16 cellular contexts compared by ENCODE assay signal in the genomic region with DNA sequence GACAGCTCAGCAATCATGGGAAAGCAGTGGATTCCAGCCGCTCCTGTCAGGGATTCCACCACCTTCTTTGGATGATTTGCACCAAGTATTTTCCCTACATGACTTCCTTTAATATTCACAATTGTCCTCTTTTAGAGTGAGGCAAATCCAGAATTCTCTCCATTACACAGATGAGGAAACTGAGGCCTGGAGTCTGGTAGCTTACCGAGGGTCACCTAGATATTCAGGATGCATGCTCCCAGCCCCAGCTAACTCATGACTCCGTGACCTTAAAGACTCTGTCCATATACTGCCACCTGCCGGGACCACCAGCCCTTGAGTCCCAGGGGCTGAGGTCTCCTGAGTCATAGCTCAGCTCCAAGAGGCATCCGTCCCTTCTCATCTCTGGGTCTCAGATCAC.
DNase-seq lines count a peak whose midpoint lies in the region; ATAC-seq and TF ChIP-seq lines count a peak whose summit lies in the region.
"Had no signal": no experiment of that assay in that cellular context is flagged by ENCODE, and none has a peak within 500 bp of the region (broad histone marks: within the 10 kb centered on the region; RNA-seq: fewer than 3 reads in every experiment).

No MANE protein-coding gene starts in this region.

- H3K27ac ChIP-seq in naive thymus-derived CD4-positive, alpha-beta T cell (ENCODE audit: low read depth, low read length): no peak overlapping the region
- peak overlapping the region; percentile 71 for H3K27ac ChIP-seq in stomach smooth muscle (ENCODE audit: low read length)
- H3K27ac ChIP-seq in body of pancreas: no peak overlapping the region
- H3K27ac ChIP-seq: A549 had no signal

- no peak for DNase-seq in activated naive CD4-positive, alpha-beta T cell treated with Interleukin-2 at 50 U/mL for 16 hours
- DNase-seq in central memory CD8-positive, alpha-beta T cell (ENCODE audit: low spot score in 2 of 2): no peak
- DNase-seq in naive thymus-derived CD4-positive, alpha-beta T cell: no peak
- DNase-seq in activated CD4-positive, alpha-beta T cell treated with anti-CD3 and anti-CD28 coated beads for 36 hours: no peak
- no peak for DNase-seq in body of pancreas
- DNase-seq: activated B cell treated with CpG ODN at 0.5 μM for 24 hours, amygdala, COR-L47, MG63, NCI-H1930, Peyer's patch had no signal

- TF ChIP-seq CTCF in body of pancreas (IDR thresholded peaks at IDR 0.05): no peak

- intact Hi-C loops in naive thymus-derived CD4-positive, alpha-beta T cell (cut with micrococcal nuclease): no loop called here
- intact Hi-C loops in activated CD4-positive, alpha-beta T cell treated with anti-CD3 and anti-CD28 coated beads for 36 hours (cut with DNase I, micrococcal nuclease): no loop called here
- intact Hi-C loops in body of pancreas (cut with DNase I): no loop called here

- no peak for ATAC-seq in central memory CD8-positive, alpha-beta T cell (replicated peaks; ENCODE audit: extremely low read depth, poor library complexity, severe bottlenecking)
- ATAC-seq in naive thymus-derived CD4-positive, alpha-beta T cell: no peak
- no peak for ATAC-seq in activated CD4-positive, alpha-beta T cell treated with anti-CD3 and anti-CD28 coated beads for 36 hours
- no peak for ATAC-seq in body of pancreas
- no peak for ATAC-seq in GM21619 (IDR thresholded peaks at IDR 0.05; ENCODE audit: unreplicated experiment)

- no peaks in the 10 kb centered on the region for H3K27me3 Mint-ChIP-seq in activated naive CD4-positive, alpha-beta T cell treated with anti-CD3 and anti-CD28 coated beads, Interleukin-2, amount 50 U/mL, for 24 hours
- no peaks in the 10 kb centered on the region for H3K27me3 Mint-ChIP-seq in central memory CD8-positive, alpha-beta T cell
- no peaks in the 10 kb centered on the region for H3K27me3 Mint-ChIP-seq in naive thymus-derived CD4-positive, alpha-beta T cell
- H3K27me3 Mint-ChIP-seq in activated CD4-positive, alpha-beta T cell treated with anti-CD3 and anti-CD28 coated beads for 36 hours: no peaks in the 10 kb centered on the region
- H3K27me3 Mint-ChIP-seq: activated B cell treated with CpG ODN at 0.5 μM for 24 hours, memory B cell had no signal

- H3K9me3 ChIP-seq in naive thymus-derived CD4-positive, alpha-beta T cell (ENCODE audit: control insufficient read depth in 2 of 3, low read length in 3 of 3): no peaks in the 10 kb centered on the region
- H3K9me3 ChIP-seq in stomach smooth muscle (ENCODE audit: control insufficient read depth in 2 of 2, low read length in 2 of 2): no peaks in the 10 kb centered on the region
- no peaks in the 10 kb centered on the region for H3K9me3 ChIP-seq in body of pancreas
- H3K9me3 ChIP-seq: A549, MG63, Peyer's patch had no signal

- H3K36me3 ChIP-seq in naive thymus-derived CD4-positive, alpha-beta T cell (ENCODE audit: control insufficient read depth in 2 of 3, insufficient read depth in 3 of 3, low read length in 3 of 3): peaks cover 0 to 20% (median 0%) of the 10 kb centered on the region in 3 experiments
- H3K36me3 ChIP-seq in stomach smooth muscle (ENCODE audit: control insufficient read depth in 2 of 2, insufficient read depth in 2 of 2, low read length in 2 of 2) (peaks cover 0 to 10% of the 10 kb centered on the region in 2 donors), body of pancreas (replicated peaks in 1 of 2; ENCODE audit: insufficient read depth in 1 of 2, low read depth in 2 of 2) (no peaks in the 10 kb centered on the region)

- H3K4me1 ChIP-seq in naive thymus-derived CD4-positive, alpha-beta T cell (ENCODE audit: control insufficient read depth in 2 of 2, insufficient read depth in 2 of 2, low read length in 2 of 2): peaks cover 0 to 25% of the 10 kb centered on the region in 2 donors
- peaks cover 89% of the 10 kb centered on the region for H3K4me1 ChIP-seq in stomach smooth muscle (ENCODE audit: control insufficient read depth, insufficient read depth, low read length)
- H3K4me1 ChIP-seq in body of pancreas: no peaks in the 10 kb centered on the region
- H3K4me1 ChIP-seq: A549 had no signal

- no peaks in the 10 kb centered on the region for H3K27me3 ChIP-seq in naive thymus-derived CD4-positive, alpha-beta T cell (ENCODE audit: control insufficient read depth in 2 of 2, insufficient read depth in 2 of 2, low read length in 2 of 2)
- H3K27me3 ChIP-seq in stomach smooth muscle (ENCODE audit: control insufficient read depth in 1 of 2, insufficient read depth in 2 of 2, low read length in 2 of 2) (no peaks in the 10 kb centered on the region), body of pancreas (no peaks in the 10 kb centered on the region)
- H3K27me3 ChIP-seq: MG63, Peyer's patch had no signal

- peak overlapping the region; percentile 36 for H3K27ac Mint-ChIP-seq in activated naive CD4-positive, alpha-beta T cell treated with anti-CD3 and anti-CD28 coated beads, Interleukin-2, amount 50 U/mL, for 24 hours
- H3K27ac Mint-ChIP-seq in central memory CD8-positive, alpha-beta T cell (ENCODE audit: low read depth): peak overlapping the region; percentile 66
- H3K27ac Mint-ChIP-seq in naive thymus-derived CD4-positive, alpha-beta T cell: peak overlapping the region in 8 of 9 donors; percentile 18 to 85 (median 74)
- no peak overlapping the region for H3K27ac Mint-ChIP-seq in activated CD4-positive, alpha-beta T cell treated with anti-CD3 and anti-CD28 coated beads for 36 hours
- H3K27ac Mint-ChIP-seq: activated B cell treated with CpG ODN at 0.5 μM for 24 hours, memory B cell had no signal

- CTCF ChIA-PET in naive thymus-derived CD4-positive, alpha-beta T cell (lab: Charles Lee): no interaction called here
- CTCF ChIA-PET in activated CD4-positive, alpha-beta T cell treated with anti-CD3 and anti-CD28 coated beads for 36 hours (lab: Charles Lee): interaction anchor here (0.6 to 2.2 kb wide), 5 partner anchors 10 to 249 kb away, joined by 3 to 7 read pairs (median 3); no protein-coding TSS in a partner anchor

- POLR2A ChIA-PET in naive thymus-derived CD4-positive, alpha-beta T cell (lab: Charles Lee): interaction anchor here (0.6 kb wide), 1 partner anchor 224 kb away, joined by 3 read pairs; no protein-coding TSS in a partner anchor
- POLR2A ChIA-PET in activated CD4-positive, alpha-beta T cell treated with anti-CD3 and anti-CD28 coated beads for 36 hours (lab: Charles Lee): no interaction called here

- peaks cover 93% of the 10 kb centered on the region for H3K4me1 Mint-ChIP-seq in activated naive CD4-positive, alpha-beta T cell treated with anti-CD3 and anti-CD28 coated beads, Interleukin-2, amount 50 U/mL, for 24 hours
- H3K4me1 Mint-ChIP-seq in central memory CD8-positive, alpha-beta T cell: peaks cover 88% of the 10 kb centered on the region
- peaks cover 49 to 95% (median 92%) of the 10 kb centered on the region in 7 donors for H3K4me1 Mint-ChIP-seq in naive thymus-derived CD4-positive, alpha-beta T cell
- peaks cover 72% of the 10 kb centered on the region for H3K4me1 Mint-ChIP-seq in activated CD4-positive, alpha-beta T cell treated with anti-CD3 and anti-CD28 coated beads for 36 hours

- H3K4me3 Mint-ChIP-seq in activated naive CD4-positive, alpha-beta T cell treated with anti-CD3 and anti-CD28 coated beads, Interleukin-2, amount 50 U/mL, for 24 hours: no peak overlapping the region
- H3K4me3 Mint-ChIP-seq in central memory CD8-positive, alpha-beta T cell: no peak overlapping the region
- peak overlapping the region in 2 of 10 donors; percentile 34 to 37 for H3K4me3 Mint-ChIP-seq in naive thymus-derived CD4-positive, alpha-beta T cell
- no peak overlapping the region for H3K4me3 Mint-ChIP-seq in activated CD4-positive, alpha-beta T cell treated with anti-CD3 and anti-CD28 coated beads for 36 hours
- H3K4me3 Mint-ChIP-seq: activated B cell treated with CpG ODN at 0.5 μM for 24 hours, memory B cell had no signal

- 82% methylated on average over 5 of the region's 5 CpGs for WGBS in body of pancreas, 2 donors

- H3K4me3 ChIP-seq in naive thymus-derived CD4-positive, alpha-beta T cell (ENCODE audit: low read length): no peak overlapping the region
- H3K4me3 ChIP-seq in stomach smooth muscle (ENCODE audit: low read length in 2 of 2): peak overlapping the region; percentile 15 to 34
- H3K4me3 ChIP-seq in body of pancreas: no peak overlapping the region
- H3K4me3 ChIP-seq: A549, MG63, Peyer's patch had no signal

- no peaks in the 10 kb centered on the region for H3K9me3 Mint-ChIP-seq in activated naive CD4-positive, alpha-beta T cell treated with anti-CD3 and anti-CD28 coated beads, Interleukin-2, amount 50 U/mL, for 24 hours
- no peaks in the 10 kb centered on the region for H3K9me3 Mint-ChIP-seq in central memory CD8-positive, alpha-beta T cell
- H3K9me3 Mint-ChIP-seq in naive thymus-derived CD4-positive, alpha-beta T cell: no peaks in the 10 kb centered on the region
- no peaks in the 10 kb centered on the region for H3K9me3 Mint-ChIP-seq in activated CD4-positive, alpha-beta T cell treated with anti-CD3 and anti-CD28 coated beads for 36 hours (ENCODE audit: low read depth)
- H3K9me3 Mint-ChIP-seq: activated B cell treated with CpG ODN at 0.5 μM for 24 hours, memory B cell had no signal

- H3K36me3 Mint-ChIP-seq in activated naive CD4-positive, alpha-beta T cell treated with anti-CD3 and anti-CD28 coated beads, Interleukin-2, amount 50 U/mL, for 24 hours: peaks cover 9% of the 10 kb centered on the region
- peaks cover 34% of the 10 kb centered on the region for H3K36me3 Mint-ChIP-seq in central memory CD8-positive, alpha-beta T cell (ENCODE audit: insufficient read depth)
- H3K36me3 Mint-ChIP-seq in naive thymus-derived CD4-positive, alpha-beta T cell: peaks cover 5 to 23% (median 10%) of the 10 kb centered on the region in 5 donors
- H3K36me3 Mint-ChIP-seq in activated CD4-positive, alpha-beta T cell treated with anti-CD3 and anti-CD28 coated beads for 36 hours (ENCODE audit: low read depth): peaks cover 14% of the 10 kb centered on the region

- no peak for TF ChIP-seq POLR2A in body of pancreas (IDR thresholded peaks at IDR 0.05)

- peak overlapping the region in 1 of 2 donors; percentile 8 for H3K9ac ChIP-seq in stomach smooth muscle (ENCODE audit: low read length in 2 of 2)

Comparison
In these comparisons a context has a peak if more than half of its experiments do, and no peak if none do; other contexts are left out.
1. H3K4me3 ChIP-seq: peak in stomach smooth muscle (2 of 2); none in naive thymus-derived CD4-positive, alpha-beta T cell (single experiment) and body of pancreas (0 of 2).